ENCODE assay signal across 7 cellular contexts in genomic region chr6:26031595-26032386, GRCh38. TPM values are rescaled to one million over a fixed set of nuclear protein-coding genes. Genes with fewer than 3 reads are reported as not detected.
DNase-seq lines count a peak whose midpoint lies in the region; ATAC-seq and TF ChIP-seq lines count a peak whose summit lies in the region.

No MANE protein-coding gene starts in this region.

- DNase-seq in NCI-H1436 treated with DMSO at 0.1 percent for 48 hours (lab: John Stamatoyannopoulos, UW) (peak; percentile 98), T follicular helper cell (ENCODE audit: low read depth) (peak; percentile 84), anterior cingulate cortex (lab: John Stamatoyannopoulos, UW) (peak; percentile 7 to 91 (median 68)), left ventricle myocardium inferior (peak; percentile 51), posterior vena cava (ENCODE audit: low spot score) (peak; percentile 85)

- H3K4me1 ChIP-seq in left ventricle myocardium inferior = peaks cover 31% of the 10 kb centered on the region

- intact Hi-C loops in left ventricle myocardium inferior (cut with micrococcal nuclease) (no loop called here), posterior vena cava (cut with DNase I) (no loop called here)

- TF ChIP-seq POLR2A in GM15510 (IDR thresholded peaks at IDR 0.05; ENCODE audit: borderline replicate concordance, extremely low read depth, insufficient read length) = peak; percentile 100

- peak; percentile 54 for ATAC-seq in HG02884 (IDR thresholded peaks at IDR 0.05; ENCODE audit: unreplicated experiment)

- H3K36me3 ChIP-seq in left ventricle myocardium inferior = no peaks in the 10 kb centered on the region

- peak overlapping the region; percentile 89 for H3K27ac ChIP-seq in left ventricle myocardium inferior (replicated peaks)

- peak overlapping the region; percentile 70 for H3K4me3 ChIP-seq in left ventricle myocardium inferior

- H3K9me3 ChIP-seq in left ventricle myocardium inferior (replicated peaks) = no peaks in the 10 kb centered on the region

- H3K27me3 ChIP-seq in left ventricle myocardium inferior (ENCODE audit: low read depth) = no peaks in the 10 kb centered on the region

- TF ChIP-seq CTCF in left ventricle myocardium inferior (IDR thresholded peaks at IDR 0.05; ENCODE audit: borderline replicate concordance) = no peak

RNA-seq across cellular contexts. Expression of gene HFE, which starts 55.4 kb away (rescaled TPM):
- total RNA-seq in left ventricle myocardium inferior (3.4 TPM), posterior vena cava (10 to 100 TPM in 1 of 2 donors, 1 to 10 TPM in 1; 5.5 to 11.8 TPM)

Comparison
In these comparisons a context has a peak if more than half of its experiments do, and no peak if none do; other contexts are left out.
1. Peak in every context shown above with its lines: DNase-seq, ATAC-seq, H3K4me3 ChIP-seq and H3K27ac ChIP-seq.